In the genomic region with DNA sequence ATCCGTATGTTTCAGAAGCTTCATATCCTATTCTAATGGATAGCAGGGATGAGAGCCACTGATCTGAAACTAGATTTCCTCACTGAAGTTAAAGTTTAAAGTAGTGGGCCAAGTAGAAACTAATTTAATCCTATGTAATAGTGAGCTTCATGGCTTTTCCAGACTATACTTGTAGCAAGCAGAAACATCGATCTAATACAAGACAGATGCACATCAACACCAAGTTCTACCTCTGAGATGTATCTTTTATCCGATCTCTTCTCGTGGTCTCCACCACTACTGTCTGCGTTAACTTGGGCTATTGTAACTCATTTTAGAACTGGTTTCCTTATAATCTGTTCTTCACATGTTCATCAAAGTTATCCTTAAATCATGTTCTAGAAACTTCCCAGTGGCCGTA, we compare ENCODE assay signal across 1 cellular context.
TF ChIP-seq lines count a peak whose summit lies in the region.

No MANE protein-coding gene starts in this region.

TF ChIP-seq in K562, 482 proteins besides CTCF, POLR2A, EP300 and RAD21:
- TF ChIP-seq MNT (conservative IDR thresholded peaks at IDR 0.05) (no peak), ZBTB17 (CRISPR knock-in tag; IDR thresholded peaks at IDR 0.05) (peak; percentile 60; the same call in 1 of the 2 replicates)
